ENCODE assay signal across 8 cellular contexts in the genomic region with DNA sequence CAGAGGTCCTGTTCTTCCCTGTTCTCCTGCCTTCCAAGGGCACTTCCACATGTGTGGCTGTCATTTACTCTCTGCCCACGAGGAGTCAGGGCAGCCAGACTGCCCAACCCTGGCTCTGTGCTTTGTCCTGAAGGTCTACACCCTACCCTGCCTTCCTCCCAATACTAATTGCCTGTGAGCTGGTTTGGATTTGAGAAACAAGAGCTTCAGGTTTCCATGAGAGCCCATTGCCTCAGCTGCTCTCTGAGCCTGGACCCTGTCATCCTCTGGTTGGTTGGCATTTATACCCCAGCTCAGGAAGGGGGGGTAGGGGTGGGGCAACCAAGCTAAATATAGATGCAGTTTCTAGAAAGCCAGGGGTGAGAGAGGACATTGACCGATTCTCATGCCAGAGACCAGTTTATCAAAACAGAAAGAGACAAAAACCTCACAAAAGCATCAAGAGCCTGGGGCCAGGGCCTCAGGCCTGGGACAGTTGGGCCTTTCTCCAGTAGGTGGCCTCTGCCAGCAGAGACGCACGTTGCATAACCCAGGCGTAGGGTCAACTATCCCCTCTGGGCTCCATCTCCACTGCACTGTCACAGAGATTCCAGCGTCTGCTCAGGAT. TPM values are rescaled to one million over a fixed set of nuclear protein-coding genes. Genes with fewer than 3 reads are reported as not detected.
DNase-seq lines count a peak whose midpoint lies in the region; ATAC-seq and TF ChIP-seq lines count a peak whose summit lies in the region.

No MANE protein-coding gene starts in this region.

- H3K4me3 ChIP-seq in PC-3 (ENCODE audit: low read length), result no peak overlapping the region

- intact Hi-C loops in PC-3 (cut with micrococcal nuclease), result no loop called here

- no peak overlapping the region for H3K27ac ChIP-seq in PC-3 (ENCODE audit: low read length)

- CTCF ChIA-PET in PC-3 (lab: Charles Lee), result interaction anchor here (1.1 kb wide), 1 partner anchor 35 kb away, joined by 14 read pairs; a partner anchor contains a TSS

- peak; percentile 59 for TF ChIP-seq CTCF in AG09319 (IDR thresholded peaks at IDR 0.05; ENCODE audit: low read depth, low read length)
- peak; percentile 59 for TF ChIP-seq CTCF in PC-3 (conservative IDR thresholded peaks at IDR 0.05; ENCODE audit: low read depth, low read length)
- peak; percentile 60 for TF ChIP-seq CTCF in progenitor cell of endocrine pancreas (IDR thresholded peaks at IDR 0.05; ENCODE audit: unreplicated experiment)

- peak; percentile 45 for ATAC-seq in GM18870 (IDR thresholded peaks at IDR 0.05; ENCODE audit: unreplicated experiment)
- peak; percentile 81 for ATAC-seq in PC-3
- ATAC-seq in GM19324 (IDR thresholded peaks at IDR 0.05; ENCODE audit: low FRiP score, unreplicated experiment), result no peak

- H3K27me3 Mint-ChIP-seq in progenitor cell of endocrine pancreas, result peaks cover 17% of the 10 kb centered on the region

- H3K9me3 ChIP-seq in PC-3 (ENCODE audit: low read length), result no peaks in the 10 kb centered on the region

- H4K20me1 ChIP-seq in PC-3 (ENCODE audit: low read length), result no peaks in the 10 kb centered on the region

- H3K36me3 ChIP-seq in PC-3 (ENCODE audit: low read depth, low read length), result 0 out of 2 replicates have a peak, but pooled peaks cover 5% of the 10 kb centered on the region

- H3K27ac Mint-ChIP-seq in progenitor cell of endocrine pancreas, result no peak overlapping the region

- POLR2A ChIA-PET in PC-3 (lab: Charles Lee; ENCODE audit: unreplicated experiment), result no interaction called here

- peaks cover 1% of the 10 kb centered on the region for H3K4me1 Mint-ChIP-seq in progenitor cell of endocrine pancreas (ENCODE audit: low read depth)

- no peaks in the 10 kb centered on the region for H3K9me2 ChIP-seq in PC-3 (replicated peaks; ENCODE audit: low read length)

- BruUV-seq in PC-3 (replicated peaks; lab: Mats Ljungman, UMichigan), result no TSS peak

- H3F3A ChIP-seq in PC-3 (ENCODE audit: low read length, unreplicated experiment), result no peaks in the 10 kb centered on the region

- no peak overlapping the region for H2AFZ ChIP-seq in PC-3 (ENCODE audit: low read length)

- no peak overlapping the region for H3K9ac ChIP-seq in PC-3 (ENCODE audit: low read length)

- no peak overlapping the region for H3K4me3 Mint-ChIP-seq in progenitor cell of endocrine pancreas (ENCODE audit: low read depth)

- no peaks in the 10 kb centered on the region for H3K79me2 ChIP-seq in PC-3 (ENCODE audit: low read length)

- H3K4me2 ChIP-seq in PC-3 (ENCODE audit: low read length), result no peak overlapping the region

- DNase-seq in AG09319 (ENCODE audit: extremely low read depth, low read depth) (peak; percentile 86), PC-3 (peak; percentile 28), fibroblast of gingiva (ENCODE audit: low read depth) (peak; percentile 86), progenitor cell of endocrine pancreas (ENCODE audit: low spot score, unreplicated experiment) (no peak), NCI-H446 treated with DMSO at 0.1 percent for 48 hours (lab: John Stamatoyannopoulos, UW) (no peak)
- no peak for DNase-seq in activated CD4-positive, alpha-beta T cell treated with anti-CD3 and anti-CD28 coated beads for 4 hours

- H3K27me3 ChIP-seq in PC-3 (ENCODE audit: low read length), result no peaks in the 10 kb centered on the region

- H3K36me3 Mint-ChIP-seq in progenitor cell of endocrine pancreas (ENCODE audit: insufficient read depth), result no peaks in the 10 kb centered on the region

- no peaks in the 10 kb centered on the region for H3K4me1 ChIP-seq in PC-3 (ENCODE audit: insufficient read depth, low read length)

- no peaks in the 10 kb centered on the region for H3K9me3 Mint-ChIP-seq in progenitor cell of endocrine pancreas (ENCODE audit: low read depth)

RNA-seq across cellular contexts. Expression of a gene that starts 34.5 kb away (rescaled TPM):
- total RNA-seq in PC-3 (2014; rRNA removed) (19.6 and 19.9 TPM in 2 replicates), progenitor cell of endocrine pancreas (0.31 and 0.38 TPM in 2 replicates)

RNA-seq across cellular contexts. Expression of a gene that starts 50.6 kb away (rescaled TPM):
- total RNA-seq in PC-3 (2014; rRNA removed) (44.2 and 59.6 TPM in 2 replicates), progenitor cell of endocrine pancreas (80.0 and 81.0 TPM in 2 replicates)

Comparison
In these comparisons a context has a peak if more than half of its experiments do, and no peak if none do; other contexts are left out.
1. DNase-seq: peak in AG09319 (single experiment), PC-3 (single experiment) and fibroblast of gingiva (single experiment); none in progenitor cell of endocrine pancreas (single experiment), NCI-H446 treated with DMSO at 0.1 percent for 48 hours (single experiment) and activated CD4-positive, alpha-beta T cell treated with anti-CD3 and anti-CD28 coated beads for 4 hours (0 of 2).
2. RNA of a gene that starts 34.5 kb away (total RNA-seq): 19.6 to 19.9 TPM in PC-3; 0.31 to 0.38 TPM in progenitor cell of endocrine pancreas; every median in the first group is over 10 times any median in the second.
3. Peak in every context shown above with its lines, with median percentiles within 50 percentile points of each other: CTCF ChIP-seq.